19 cellular contexts compared by ENCODE assay signal in the genomic region with DNA sequence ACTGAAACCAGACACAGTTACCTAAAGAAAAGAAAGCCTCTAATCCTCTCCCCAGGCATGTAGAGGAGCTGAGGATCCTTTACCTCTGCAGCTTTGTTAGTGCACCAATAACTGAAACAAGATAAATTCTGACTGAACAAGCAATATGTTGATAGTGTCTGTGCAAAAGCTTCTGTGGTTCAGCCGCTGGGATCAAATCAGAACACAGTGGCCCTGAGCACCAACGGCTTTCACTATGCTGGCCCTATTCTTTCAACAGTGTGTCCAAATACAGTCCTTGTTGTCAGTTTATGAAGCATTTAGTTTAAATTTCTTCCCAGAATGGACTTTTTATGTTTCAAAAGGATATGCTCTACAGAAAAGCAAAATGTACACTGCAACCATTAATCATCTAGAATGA.
DNase-seq lines count a peak whose midpoint lies in the region; ATAC-seq and TF ChIP-seq lines count a peak whose summit lies in the region.
"Had no signal": no experiment of that assay in that cellular context is flagged by ENCODE, and none has a peak within 500 bp of the region (broad histone marks: within the 10 kb centered on the region; RNA-seq: fewer than 3 reads in every experiment).

No MANE protein-coding gene starts in this region.

- no peaks in the 10 kb centered on the region for H3K27me3 ChIP-seq in psoas muscle (ENCODE audit: insufficient read depth in 3 of 3, low read length in 2 of 3)
- H3K27me3 ChIP-seq: Peyer's patch had no signal

- no peaks in the 10 kb centered on the region for H3K36me3 Mint-ChIP-seq in natural killer cell
- H3K36me3 Mint-ChIP-seq in natural killer cell treated with Interleukin-12 subunit alpha and Interleukin-12 subunit beta and Interleukin-15 and Interleukin-18, amount 100 ng/mL, for 72 hours, result no peaks in the 10 kb centered on the region
- H3K36me3 Mint-ChIP-seq: CD14-positive monocyte had no signal

- no peaks in the 10 kb centered on the region for H3K4me1 Mint-ChIP-seq in natural killer cell
- no peaks in the 10 kb centered on the region for H3K4me1 Mint-ChIP-seq in natural killer cell treated with Interleukin-12 subunit alpha and Interleukin-12 subunit beta and Interleukin-15 and Interleukin-18, amount 100 ng/mL, for 72 hours (ENCODE audit: low read depth in 2 of 2)

- H3K9me3 ChIP-seq in psoas muscle, result no peaks in the 10 kb centered on the region
- H3K9me3 ChIP-seq: A549, Peyer's patch had no signal

- no peaks in the 10 kb centered on the region for H3K4me1 ChIP-seq in psoas muscle
- H3K4me1 ChIP-seq: A549, Peyer's patch had no signal

- H3K27ac Mint-ChIP-seq in natural killer cell, result no peak overlapping the region
- no peak overlapping the region for H3K27ac Mint-ChIP-seq in natural killer cell treated with Interleukin-12 subunit alpha and Interleukin-12 subunit beta and Interleukin-15 and Interleukin-18, amount 100 ng/mL, for 72 hours
- H3K27ac Mint-ChIP-seq: GM23338 had no signal

- DNase-seq in natural killer cell (no peak), NCI-H82 treated with DMSO at 0.1 percent for 48 hours (lab: John Stamatoyannopoulos, UW; ENCODE audit: unreplicated experiment) (peak; percentile 23), fibroblast of peridontal ligament (ENCODE audit: extremely low read depth) (peak; percentile 7), KG1 (lab: John Stamatoyannopoulos, UW) (no peak), NCI-H2081 treated with DMSO at 0.1 percent for 48 hours (lab: John Stamatoyannopoulos, UW) (no peak), psoas muscle (no peak)
- DNase-seq in natural killer cell treated with Interleukin-12 subunit alpha and Interleukin-12 subunit beta and Interleukin-15 and Interleukin-18, amount 100 ng/mL, for 72 hours (ENCODE audit: low spot score), result no peak
- DNase-seq in stimulated activated CD4-positive, alpha-beta T cell treated with anti-CD3 and anti-CD28 coated beads, Interleukin-4, amount 100 ng/mL, for 24 hours, result no peak
- DNase-seq: DMS79, NCI-H1694 treated with DMSO at 0.1 percent for 48 hours, NCI-H226, NCI-H524, Peyer's patch had no signal

- ATAC-seq in natural killer cell (no peak), psoas muscle (no peak)
- no peak for ATAC-seq in natural killer cell treated with Interleukin-12 subunit alpha and Interleukin-12 subunit beta and Interleukin-15 and Interleukin-18, amount 100 ng/mL, for 72 hours
- ATAC-seq: A549, GM23338, HCT116, K562 had no signal

- no peaks in the 10 kb centered on the region for H3K36me3 ChIP-seq in psoas muscle (ENCODE audit: insufficient read depth in 1 of 2, low read depth in 1 of 2)
- H3K36me3 ChIP-seq: Peyer's patch had no signal

- TF ChIP-seq CTCF in natural killer cell (IDR thresholded peaks at IDR 0.05), result no peak
- TF ChIP-seq CTCF in psoas muscle (IDR thresholded peaks at IDR 0.05), result no peak

- intact Hi-C loops in natural killer cell (cut with micrococcal nuclease), result no loop called here
- intact Hi-C loops in psoas muscle (cut with DNase I), result no loop called here

- no peak overlapping the region for H3K27ac ChIP-seq in psoas muscle
- H3K27ac ChIP-seq: A549, Peyer's patch, SK-N-MC had no signal

- H3K27me3 Mint-ChIP-seq in natural killer cell (ENCODE audit: low read depth in 2 of 2), result no peaks in the 10 kb centered on the region
- H3K27me3 Mint-ChIP-seq in natural killer cell treated with Interleukin-12 subunit alpha and Interleukin-12 subunit beta and Interleukin-15 and Interleukin-18, amount 100 ng/mL, for 72 hours, result no peaks in the 10 kb centered on the region

- no peak overlapping the region for H3K4me3 ChIP-seq in psoas muscle
- H3K4me3 ChIP-seq: A549, GM23338, K562, Peyer's patch, SK-N-MC had no signal

- WGBS in psoas muscle, 3 donors, result 50 to 58% (median 56%) methylated on average over 2 of the region's 2 CpGs

- H3K4me3 Mint-ChIP-seq in natural killer cell, result peak overlapping the region; percentile 9
- no peak overlapping the region for H3K4me3 Mint-ChIP-seq in natural killer cell treated with Interleukin-12 subunit alpha and Interleukin-12 subunit beta and Interleukin-15 and Interleukin-18, amount 100 ng/mL, for 72 hours
- H3K4me3 Mint-ChIP-seq: GM23338 had no signal

- H3K9me3 Mint-ChIP-seq in natural killer cell, result peaks cover 0 to 2% of the 10 kb centered on the region in 2 donors
- H3K9me3 Mint-ChIP-seq in natural killer cell treated with Interleukin-12 subunit alpha and Interleukin-12 subunit beta and Interleukin-15 and Interleukin-18, amount 100 ng/mL, for 72 hours, result peaks cover 7% of the 10 kb centered on the region
- H3K9me3 Mint-ChIP-seq: GM23338 had no signal

Comparison
In these comparisons a context has a peak if more than half of its experiments do, and no peak if none do; other contexts are left out.
1. DNase-seq: peak in NCI-H82 treated with DMSO at 0.1 percent for 48 hours (single experiment) and fibroblast of peridontal ligament (single experiment); none in natural killer cell (single experiment), natural killer cell treated with Interleukin-12 subunit alpha and Interleukin-12 subunit beta and Interleukin-15 and Interleukin-18, amount 100 ng/mL, for 72 hours (single experiment), KG1 (single experiment), NCI-H2081 treated with DMSO at 0.1 percent for 48 hours (single experiment), psoas muscle (0 of 2) and stimulated activated CD4-positive, alpha-beta T cell treated with anti-CD3 and anti-CD28 coated beads, Interleukin-4, amount 100 ng/mL, for 24 hours (single experiment).